ENCODE assay signal across 15 cellular contexts in the genomic region with DNA sequence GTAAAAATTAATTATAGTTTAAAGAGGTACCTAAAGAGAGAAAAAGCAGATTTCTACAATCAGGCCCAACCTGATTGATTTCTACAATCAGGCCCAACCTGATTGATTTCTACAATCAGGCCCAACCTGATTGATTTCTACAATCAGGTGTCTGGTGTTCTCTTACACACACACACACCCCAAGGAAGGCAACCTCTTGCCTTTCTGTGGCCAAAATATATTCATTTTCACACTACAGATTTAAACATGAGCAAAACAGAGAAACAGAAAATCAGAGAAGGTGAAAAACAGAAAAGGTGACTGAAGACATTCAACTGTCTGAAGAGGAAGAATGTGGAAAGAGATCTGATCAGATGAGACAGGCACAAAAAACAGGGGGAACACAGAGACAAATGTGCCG.
A peak's percentile ranks its signal among the peaks of the same experiment; 100 is the strongest.
DNase-seq lines count a peak whose midpoint lies in the region; ATAC-seq and TF ChIP-seq lines count a peak whose summit lies in the region.
"Had no signal": no experiment of that assay in that cellular context is flagged by ENCODE, and none has a peak within 500 bp of the region (broad histone marks: within the 10 kb centered on the region; RNA-seq: fewer than 3 reads in every experiment).

No MANE protein-coding gene starts in this region.

- H3K36me3 ChIP-seq in SJSA1: peaks cover 78% of the 10 kb centered on the region
- H3K36me3 ChIP-seq: BLaER1 treated with 17β-estradiol and CSF1 and Interleukin-3, amounts not matched to agents 10 nM and 100 nM had no signal

- H3K4me1 Mint-ChIP-seq in activated CD4-positive, alpha-beta T cell treated with anti-CD3 and anti-CD28 coated beads, Interleukin-2, amount 10 ng/mL, durations not matched to agents 24 days and 14 days: peaks cover 28% of the 10 kb centered on the region
- H3K4me1 Mint-ChIP-seq in activated T-helper 2 cell treated with anti-CD3 and anti-CD28 coated beads, Interferon-gamma antibody, Interleukin-2, Interleukin-4, amounts not matched to agents 10 μg/mL and 5 μg/mL and 100 μg/mL, durations not matched to agents 14 hours and 24 hours and 36 hours (ENCODE audit: low read depth): peaks cover 65% of the 10 kb centered on the region
- H3K4me1 Mint-ChIP-seq in mesothelial cell of epicardium: peaks cover 32% of the 10 kb centered on the region
- H3K4me1 Mint-ChIP-seq: B cell had no signal

- TF ChIP-seq CTCF in mesothelial cell of epicardium (IDR thresholded peaks at IDR 0.05; ENCODE audit: unreplicated experiment): no peak

- no peaks in the 10 kb centered on the region for H3K27me3 ChIP-seq in SJSA1 (replicated peaks)
- H3K27me3 ChIP-seq: BLaER1 treated with 17β-estradiol and CSF1 and Interleukin-3, amounts not matched to agents 10 nM and 100 nM had no signal

- H3K36me3 Mint-ChIP-seq in activated CD4-positive, alpha-beta T cell treated with anti-CD3 and anti-CD28 coated beads, Interleukin-2, amount 10 ng/mL, durations not matched to agents 24 days and 14 days (ENCODE audit: low read depth): peaks cover 25% of the 10 kb centered on the region
- H3K36me3 Mint-ChIP-seq in activated T-helper 2 cell treated with anti-CD3 and anti-CD28 coated beads, Interferon-gamma antibody, Interleukin-2, Interleukin-4, amounts not matched to agents 10 μg/mL and 5 μg/mL and 100 μg/mL, durations not matched to agents 14 hours and 24 hours and 36 hours (ENCODE audit: low read depth): peaks cover 85% of the 10 kb centered on the region
- H3K36me3 Mint-ChIP-seq in mesothelial cell of epicardium: peaks cover 43% of the 10 kb centered on the region
- H3K36me3 Mint-ChIP-seq: CD8-positive, alpha-beta T cell had no signal

- intact Hi-C loops in activated CD4-positive, alpha-beta T cell treated with anti-CD3 and anti-CD28 coated beads, Interleukin-2, amount 10 ng/mL, durations not matched to agents 24 days and 14 days (cut with micrococcal nuclease): loop anchor here (5.0 kb wide), 1 partner anchor 53 kb away; no protein-coding TSS in a partner anchor
- intact Hi-C loops in activated T-helper 2 cell treated with anti-CD3 and anti-CD28 coated beads, Interferon-gamma antibody, Interleukin-2, Interleukin-4, amounts not matched to agents 10 μg/mL and 5 μg/mL and 100 μg/mL, durations not matched to agents 14 hours and 24 hours and 36 hours (cut with micrococcal nuclease): loop anchor here (1.0 to 5.0 kb wide), 3 partner anchors 42 to 65 kb away; no protein-coding TSS in a partner anchor

- H3K4me1 ChIP-seq in SJSA1 (replicated peaks): peaks cover 29% of the 10 kb centered on the region
- H3K4me1 ChIP-seq: BLaER1 treated with 17β-estradiol and CSF1 and Interleukin-3, amounts not matched to agents 10 nM and 100 nM had no signal

- DNase-seq in activated CD4-positive, alpha-beta T cell treated with anti-CD3 and anti-CD28 coated beads, Interleukin-2, amount 10 ng/mL, durations not matched to agents 24 days and 14 days: no peak
- DNase-seq in activated CD4-positive, alpha-beta T cell treated with anti-CD3 and anti-CD28 coated beads, Interleukin-2, amount 50 U/mL, for 1 hour: no peak
- DNase-seq in SJSA1 (ENCODE audit: low read depth in 1 of 2, low spot score in 2 of 2): no peak
- no peak for DNase-seq in activated T-helper 2 cell treated with anti-CD3 and anti-CD28 coated beads, Interferon-gamma antibody, Interleukin-2, Interleukin-4, amounts not matched to agents 10 μg/mL and 5 μg/mL and 100 μg/mL, durations not matched to agents 14 hours and 24 hours and 36 hours (ENCODE audit: low spot score)
- no peak for DNase-seq in mesothelial cell of epicardium (ENCODE audit: low spot score in 2 of 2, unreplicated experiment in 2 of 2)
- DNase-seq in DMS153 treated with DMSO at 0.1 percent for 48 hours (lab: John Stamatoyannopoulos, UW; ENCODE audit: unreplicated experiment): no peak
- DNase-seq: 8988T; Calu3; CD8-positive, alpha-beta T cell; DMS 273 treated with DMSO at 0.1 percent for 48 hours; H9 had no signal

- ATAC-seq in HG03457 (IDR thresholded peaks at IDR 0.05; ENCODE audit: unreplicated experiment): no peak
- ATAC-seq: CD8-positive, alpha-beta T cell had no signal

- H3K27ac ChIP-seq in SJSA1: 0 out of 2 replicates have a peak overlapping the region, but pooled peaks have one; percentile 20
- H3K27ac ChIP-seq: BLaER1 treated with 17β-estradiol and CSF1 and Interleukin-3, amounts not matched to agents 10 nM and 100 nM; HL-60 had no signal

- no peaks in the 10 kb centered on the region for H3K9me3 ChIP-seq in SJSA1 (replicated peaks)

- no peaks in the 10 kb centered on the region for H3K27me3 Mint-ChIP-seq in activated CD4-positive, alpha-beta T cell treated with anti-CD3 and anti-CD28 coated beads, Interleukin-2, amount 10 ng/mL, durations not matched to agents 24 days and 14 days
- no peaks in the 10 kb centered on the region for H3K27me3 Mint-ChIP-seq in activated T-helper 2 cell treated with anti-CD3 and anti-CD28 coated beads, Interferon-gamma antibody, Interleukin-2, Interleukin-4, amounts not matched to agents 10 μg/mL and 5 μg/mL and 100 μg/mL, durations not matched to agents 14 hours and 24 hours and 36 hours (ENCODE audit: low read depth)
- H3K27me3 Mint-ChIP-seq in mesothelial cell of epicardium (ENCODE audit: low read depth): no peaks in the 10 kb centered on the region
- H3K27me3 Mint-ChIP-seq: B cell had no signal

- peak overlapping the region; percentile 30 for H3K4me3 Mint-ChIP-seq in activated CD4-positive, alpha-beta T cell treated with anti-CD3 and anti-CD28 coated beads, Interleukin-2, amount 10 ng/mL, durations not matched to agents 24 days and 14 days
- H3K4me3 Mint-ChIP-seq in activated T-helper 2 cell treated with anti-CD3 and anti-CD28 coated beads, Interferon-gamma antibody, Interleukin-2, Interleukin-4, amounts not matched to agents 10 μg/mL and 5 μg/mL and 100 μg/mL, durations not matched to agents 14 hours and 24 hours and 36 hours (ENCODE audit: low read depth): peak overlapping the region; percentile 62
- no peak overlapping the region for H3K4me3 Mint-ChIP-seq in mesothelial cell of epicardium
- H3K4me3 Mint-ChIP-seq: B cell; CD8-positive, alpha-beta T cell; H9 had no signal

- no peak overlapping the region for H3K4me3 ChIP-seq in SJSA1
- H3K4me3 ChIP-seq: BLaER1 treated with 17β-estradiol and CSF1 and Interleukin-3, amounts not matched to agents 10 nM and 100 nM had no signal

- no peaks in the 10 kb centered on the region for H3K9me3 Mint-ChIP-seq in activated CD4-positive, alpha-beta T cell treated with anti-CD3 and anti-CD28 coated beads, Interleukin-2, amount 10 ng/mL, durations not matched to agents 24 days and 14 days
- H3K9me3 Mint-ChIP-seq in activated T-helper 2 cell treated with anti-CD3 and anti-CD28 coated beads, Interferon-gamma antibody, Interleukin-2, Interleukin-4, amounts not matched to agents 10 μg/mL and 5 μg/mL and 100 μg/mL, durations not matched to agents 14 hours and 24 hours and 36 hours: no peaks in the 10 kb centered on the region
- H3K9me3 Mint-ChIP-seq in mesothelial cell of epicardium: peaks cover 3% of the 10 kb centered on the region
- H3K9me3 Mint-ChIP-seq: CD8-positive, alpha-beta T cell; H9 had no signal

- peak overlapping the region; percentile 75 for H3K27ac Mint-ChIP-seq in activated CD4-positive, alpha-beta T cell treated with anti-CD3 and anti-CD28 coated beads, Interleukin-2, amount 10 ng/mL, durations not matched to agents 24 days and 14 days
- H3K27ac Mint-ChIP-seq in activated T-helper 2 cell treated with anti-CD3 and anti-CD28 coated beads, Interferon-gamma antibody, Interleukin-2, Interleukin-4, amounts not matched to agents 10 μg/mL and 5 μg/mL and 100 μg/mL, durations not matched to agents 14 hours and 24 hours and 36 hours: peak overlapping the region; percentile 83
- H3K27ac Mint-ChIP-seq in mesothelial cell of epicardium: peak overlapping the region; percentile 3
- H3K27ac Mint-ChIP-seq: B cell; CD8-positive, alpha-beta T cell had no signal

Comparison
In these comparisons a context has a peak if more than half of its experiments do, and no peak if none do; other contexts are left out.
1. H3K27ac Mint-ChIP-seq: peak in every context shown above with its lines; median percentile 83 in activated T-helper 2 cell treated with anti-CD3 and anti-CD28 coated beads, Interferon-gamma antibody, Interleukin-2, Interleukin-4, amounts not matched to agents 10 μg/mL and 5 μg/mL and 100 μg/mL, durations not matched to agents 14 hours and 24 hours and 36 hours; 75 in activated CD4-positive, alpha-beta T cell treated with anti-CD3 and anti-CD28 coated beads, Interleukin-2, amount 10 ng/mL, durations not matched to agents 24 days and 14 days; 3 in mesothelial cell of epicardium.